26 cellular contexts compared by ENCODE assay signal in the genomic region with DNA sequence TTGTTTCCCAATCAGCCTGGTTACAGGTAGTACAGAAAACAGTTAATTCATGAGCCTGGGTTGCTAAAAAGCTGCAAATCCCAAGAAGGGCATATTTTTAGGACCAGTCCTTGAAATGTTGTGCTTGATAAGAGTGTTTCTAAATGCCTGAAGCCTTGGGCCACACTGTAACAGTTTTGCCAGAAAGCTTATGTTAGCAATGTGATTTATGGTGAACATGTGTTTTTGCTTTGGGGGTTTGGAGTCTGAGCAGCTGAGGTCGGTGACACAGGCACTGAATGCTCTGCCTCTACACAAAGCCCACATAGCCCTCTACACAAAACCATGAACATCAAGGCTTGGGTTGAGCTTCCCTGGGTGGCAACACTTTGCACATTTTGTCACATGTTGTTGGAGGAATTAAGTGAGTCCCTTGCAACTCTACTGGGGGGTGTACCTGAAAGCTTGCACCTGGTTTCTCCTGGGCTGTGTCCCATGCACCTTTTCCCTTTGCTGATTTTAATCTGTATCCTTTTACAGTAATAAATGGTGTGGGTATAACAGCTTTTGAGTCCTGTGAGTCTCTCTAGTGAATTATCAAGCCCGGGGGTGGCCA. TPM values are rescaled to one million over a fixed set of nuclear protein-coding genes. Genes with fewer than 3 reads are reported as not detected.
DNase-seq lines count a peak whose midpoint lies in the region; TF ChIP-seq lines count a peak whose summit lies in the region.
"Had no signal": no experiment of that assay in that cellular context is flagged by ENCODE, and none has a peak within 500 bp of the region (broad histone marks: within the 10 kb centered on the region; RNA-seq: fewer than 3 reads in every experiment).

No MANE protein-coding gene starts in this region.

- peaks cover 15% of the 10 kb centered on the region for H3K36me3 Mint-ChIP-seq in Caco-2 (ENCODE audit: insufficient read depth, unreplicated experiment)

- no peak overlapping the region for H3K27ac Mint-ChIP-seq in Caco-2 (ENCODE audit: unreplicated experiment)
- H3K27ac Mint-ChIP-seq: activated CD4-positive, alpha-beta T cell treated with anti-CD3 and anti-CD28 coated beads, Interleukin-2, amount 10 ng/mL, durations not matched to agents 7 days and 5 days; activated naive CD8-positive, alpha-beta T cell treated with anti-CD3 and anti-CD28 coated beads, Interleukin-2, amount 50 U/mL, for 24 hours; activated T-cell treated with anti-CD3 and anti-CD28 coated beads, Interleukin-2, amount 50 U/mL, for 24 hours; CD8-positive, alpha-beta T cell; progenitor cell of endocrine pancreas had no signal

- no peaks in the 10 kb centered on the region for H3K4me1 Mint-ChIP-seq in Caco-2 (ENCODE audit: low read depth, unreplicated experiment)
- H3K4me1 Mint-ChIP-seq: activated CD4-positive, alpha-beta T cell treated with anti-CD3 and anti-CD28 coated beads, Interleukin-2, amount 10 ng/mL, durations not matched to agents 7 days and 5 days had no signal

- no peaks in the 10 kb centered on the region for H3K27me3 Mint-ChIP-seq in Caco-2 (ENCODE audit: insufficient read depth, unreplicated experiment)
- H3K27me3 Mint-ChIP-seq: activated CD4-positive, alpha-beta T cell treated with anti-CD3 and anti-CD28 coated beads, Interleukin-2, amount 10 ng/mL, durations not matched to agents 7 days and 5 days; activated naive CD8-positive, alpha-beta T cell treated with anti-CD3 and anti-CD28 coated beads, Interleukin-2, amount 50 U/mL, for 24 hours; activated T-cell treated with anti-CD3 and anti-CD28 coated beads, Interleukin-2, amount 50 U/mL, for 24 hours; progenitor cell of endocrine pancreas had no signal

- H3K9ac ChIP-seq in SK-N-MC (ENCODE audit: insufficient read length), result no peak overlapping the region

- peaks cover 29% of the 10 kb centered on the region for H3K36me3 ChIP-seq in SK-N-MC (ENCODE audit: insufficient read depth, low read length)
- H3K36me3 ChIP-seq in Caco-2 (ENCODE audit: control insufficient read depth, insufficient read depth, low read length), result no peaks in the 10 kb centered on the region
- H3K36me3 ChIP-seq: neutrophil had no signal

- H3K9me3 ChIP-seq in SK-N-MC (ENCODE audit: low read depth, low read length), result peaks cover under 1% of the 10 kb centered on the region; the same call in 1 of the 2 replicates
- H3K9me3 ChIP-seq in Caco-2, result peaks cover 9% of the 10 kb centered on the region; the same call in 1 of the 2 replicates

- POLR2A ChIA-PET in Caco-2 (lab: Charles Lee), result no interaction called here

- no peaks in the 10 kb centered on the region for H3K27me3 ChIP-seq in Caco-2 (replicated peaks; ENCODE audit: control insufficient read depth, insufficient read depth, low read length)
- H3K27me3 ChIP-seq: body of pancreas, dorsolateral prefrontal cortex, heart left ventricle, neutrophil, sigmoid colon had no signal

- H3K4me3 ChIP-seq in SK-N-MC, result no peak overlapping the region
- no peak overlapping the region for H3K4me3 ChIP-seq in fibroblast of the aortic adventitia (ENCODE audit: low read depth, low read length)
- H3K4me3 ChIP-seq in skeletal muscle cell (ENCODE audit: low read depth, low read length), result no peak overlapping the region
- no peak overlapping the region for H3K4me3 ChIP-seq in Caco-2 (ENCODE audit: low read depth, low read length)
- H3K4me3 ChIP-seq: body of pancreas, dorsolateral prefrontal cortex, heart left ventricle, sigmoid colon had no signal

- no peak for TF ChIP-seq CTCF in fibroblast of the aortic adventitia (IDR thresholded peaks at IDR 0.05; ENCODE audit: insufficient read depth, low read length)
- TF ChIP-seq CTCF in Caco-2 (IDR thresholded peaks at IDR 0.05; ENCODE audit: insufficient read depth in 1 of 2, low read depth in 1 of 2, low read length in 1 of 2, severe bottlenecking in 1 of 2, unreplicated experiment in 1 of 2), result no peak

- CTCF ChIA-PET in Caco-2 (lab: Charles Lee), result interaction anchor here (0.9 kb wide), 1 partner anchor 434 kb away, joined by 3 read pairs; no protein-coding TSS in a partner anchor

- DNase-seq in GM03348 (ENCODE audit: low spot score) (peak; percentile 60), SK-N-MC (ENCODE audit: low read depth, low spot score) (no peak), fibroblast of the aortic adventitia (ENCODE audit: low read depth) (peak; percentile 61), skeletal muscle cell (ENCODE audit: low read depth) (peak; percentile 44), CD1c-positive myeloid dendritic cell (ENCODE audit: extremely low spot score) (no peak), NAMALWA (ENCODE audit: low spot score) (no peak), NCI-H774 (lab: John Stamatoyannopoulos, UW) (no peak), Caco-2 (no peak)
- DNase-seq: activated CD4-positive, alpha-beta T cell treated with anti-CD3 and anti-CD28 coated beads, Interleukin-2, amount 10 ng/mL, durations not matched to agents 7 days and 5 days; activated gamma-delta T cell treated with Interleukin-2 at 50 U/mL for 16 hours; activated naive CD8-positive, alpha-beta T cell treated with anti-CD3 and anti-CD28 coated beads, Interleukin-2, amount 50 U/mL, for 24 hours; activated T-cell treated with anti-CD3 and anti-CD28 coated beads, Interleukin-2, amount 50 U/mL, for 24 hours; body of pancreas; CD8-positive, alpha-beta T cell; cerebellar nuclear complex; DMS 273 treated with DMSO at 0.1 percent for 48 hours; dorsolateral prefrontal cortex; H7; heart left ventricle; NCI-H1694; sigmoid colon; stimulated activated CD4-positive, alpha-beta T cell treated with anti-CD3 and anti-CD28 coated beads, Interleukin-15, amount 100 ng/mL, for 24 hours; stimulated activated naive CD4-positive, alpha-beta T cell treated with Interleukin-2 at 50 U/mL for 16 hours; T1000 had no signal

- H3K9me3 Mint-ChIP-seq in Caco-2 (ENCODE audit: unreplicated experiment), result peaks cover 30% of the 10 kb centered on the region
- H3K9me3 Mint-ChIP-seq: CD8-positive, alpha-beta T cell had no signal

- intact Hi-C loops in Caco-2 (cut with micrococcal nuclease; ENCODE audit: unreplicated experiment), result no loop called here

- peak overlapping the region; percentile 19; the same call in 1 of the 2 replicates for H3K27ac ChIP-seq in SK-N-MC
- H3K27ac ChIP-seq: body of pancreas, dorsolateral prefrontal cortex, heart left ventricle, neutrophil, sigmoid colon had no signal

- H3K4me3 Mint-ChIP-seq in Caco-2 (ENCODE audit: unreplicated experiment), result no peak overlapping the region
- H3K4me3 Mint-ChIP-seq: activated CD4-positive, alpha-beta T cell treated with anti-CD3 and anti-CD28 coated beads, Interleukin-2, amount 10 ng/mL, durations not matched to agents 7 days and 5 days; activated naive CD8-positive, alpha-beta T cell treated with anti-CD3 and anti-CD28 coated beads, Interleukin-2, amount 50 U/mL, for 24 hours; activated T-cell treated with anti-CD3 and anti-CD28 coated beads, Interleukin-2, amount 50 U/mL, for 24 hours; CD8-positive, alpha-beta T cell had no signal

- H3K4me1 ChIP-seq in Caco-2, result no peaks in the 10 kb centered on the region
- H3K4me1 ChIP-seq: body of pancreas, heart left ventricle, sigmoid colon had no signal

- no TSS peak for BruUV-seq in Caco-2 (replicated peaks; lab: Mats Ljungman, UMichigan)

RNA-seq across cellular contexts. Expression of gene AHI1, which starts 22.2 kb away (rescaled TPM):
- total RNA-seq in fibroblast of the aortic adventitia (ENCODE audit: low replicate concordance) (11.4 and 33.4 TPM in 2 replicates), Caco-2 (2022) (10.4 and 11.3 TPM in 2 replicates)

Comparison
In these comparisons a context has a peak if more than half of its experiments do, and no peak if none do; other contexts are left out.
1. DNase-seq: peak in GM03348 (single experiment), fibroblast of the aortic adventitia (single experiment) and skeletal muscle cell (single experiment); none in SK-N-MC (single experiment), CD1c-positive myeloid dendritic cell (single experiment), NAMALWA (single experiment), NCI-H774 (single experiment) and Caco-2 (0 of 2).